ENCODE assay signal across 20 cellular contexts in genomic region chr1:148158594-148158993, GRCh38.
"Had no signal": no experiment of that assay in that cellular context is flagged by ENCODE, and none has a peak within 500 bp of the region (broad histone marks: within the 10 kb centered on the region; RNA-seq: fewer than 3 reads in every experiment).

No MANE protein-coding gene starts in this region.

- H3K36me3 Mint-ChIP-seq: activated CD4-positive, alpha-beta memory T cell treated with anti-CD3 and anti-CD28 coated beads for 36 hours; activated CD8-positive, alpha-beta memory T cell treated with anti-CD3 and anti-CD28 coated beads, Interleukin-2, amount 10 ng/mL, durations not matched to agents 7 days and 5 days; activated naive CD8-positive, alpha-beta T cell treated with anti-CD3 and anti-CD28 coated beads, Interleukin-2, amount 10 ng/mL, durations not matched to agents 7 days and 5 days; stimulated activated memory B cell treated with anti-CD40 and anti-IgM and Interleukin-4, amounts not matched to agents 10 μg/mL and 1 μg/mL and 100 μg/mL, for 72 hours had no signal

- ATAC-seq: activated CD8-positive, alpha-beta memory T cell treated with anti-CD3 and anti-CD28 coated beads, Interleukin-2, amount 10 ng/mL, durations not matched to agents 7 days and 5 days; activated T-helper 17 cell treated with anti-CD3 and anti-CD28 coated beads, Interleukin-2, amount 50 U/mL, for 72 hours; body of pancreas; effector memory CD8-positive, alpha-beta T cell; left lung; pancreas; stimulated activated memory B cell treated with anti-CD40 and anti-IgM and Interleukin-4, amounts not matched to agents 10 μg/mL and 1 μg/mL and 100 μg/mL, for 72 hours had no signal

- H3K36me3 ChIP-seq: left lung, pancreas, sigmoid colon, thyroid gland had no signal

- H3K4me3 Mint-ChIP-seq: activated CD4-positive, alpha-beta memory T cell treated with anti-CD3 and anti-CD28 coated beads for 36 hours; activated CD8-positive, alpha-beta memory T cell treated with anti-CD3 and anti-CD28 coated beads, Interleukin-2, amount 10 ng/mL, durations not matched to agents 7 days and 5 days; effector memory CD8-positive, alpha-beta T cell had no signal

- H3K9me3 Mint-ChIP-seq: activated CD4-positive, alpha-beta memory T cell treated with anti-CD3 and anti-CD28 coated beads for 36 hours; activated naive CD8-positive, alpha-beta T cell treated with anti-CD3 and anti-CD28 coated beads, Interleukin-2, amount 10 ng/mL, durations not matched to agents 7 days and 5 days; activated T-helper 17 cell treated with anti-CD3 and anti-CD28 coated beads, Interleukin-2, amount 50 U/mL, for 72 hours; effector memory CD8-positive, alpha-beta T cell; stimulated activated memory B cell treated with anti-CD40 and anti-IgM and Interleukin-4, amounts not matched to agents 10 μg/mL and 1 μg/mL and 100 μg/mL, for 72 hours had no signal

- H3K4me3 ChIP-seq: body of pancreas, left lung, pancreas, sigmoid colon, thyroid gland had no signal

- H3K4me1 Mint-ChIP-seq: activated T-helper 17 cell treated with anti-CD3 and anti-CD28 coated beads, Interleukin-2, amount 50 U/mL, for 72 hours had no signal

- DNase-seq: activated CD4-positive, alpha-beta memory T cell treated with anti-CD3 and anti-CD28 coated beads for 36 hours; activated CD4-positive, alpha-beta T cell treated with anti-CD3 and anti-CD28 coated beads for 4 hours; activated CD8-positive, alpha-beta memory T cell treated with anti-CD3 and anti-CD28 coated beads, Interleukin-2, amount 10 ng/mL, durations not matched to agents 7 days and 5 days; activated naive CD4-positive, alpha-beta T cell; activated naive CD8-positive, alpha-beta T cell treated with anti-CD3 and anti-CD28 coated beads, Interleukin-2, amount 10 ng/mL, durations not matched to agents 7 days and 5 days; body of pancreas; effector memory CD8-positive, alpha-beta T cell; foreskin melanocyte; glutamatergic neuron; hippocampal formation; left lung; mammary epithelial cell; pancreas; sigmoid colon; stimulated activated CD4-positive, alpha-beta T cell treated with anti-CD3 and anti-CD28 coated beads, Interleukin-4, amount 100 ng/mL, for 4 hours; thyroid gland had no signal

- FAIRE-seq: kidney, pancreas, TTC549 had no signal

- H3K27ac Mint-ChIP-seq: activated CD4-positive, alpha-beta memory T cell treated with anti-CD3 and anti-CD28 coated beads for 36 hours; activated CD8-positive, alpha-beta memory T cell treated with anti-CD3 and anti-CD28 coated beads, Interleukin-2, amount 10 ng/mL, durations not matched to agents 7 days and 5 days; activated naive CD8-positive, alpha-beta T cell treated with anti-CD3 and anti-CD28 coated beads, Interleukin-2, amount 10 ng/mL, durations not matched to agents 7 days and 5 days; activated T-helper 17 cell treated with anti-CD3 and anti-CD28 coated beads, Interleukin-2, amount 50 U/mL, for 72 hours; effector memory CD8-positive, alpha-beta T cell; stimulated activated memory B cell treated with anti-CD40 and anti-IgM and Interleukin-4, amounts not matched to agents 10 μg/mL and 1 μg/mL and 100 μg/mL, for 72 hours had no signal

- H3K27ac ChIP-seq: body of pancreas, left lung, pancreas, sigmoid colon, thyroid gland had no signal

- H3K27me3 ChIP-seq: thyroid gland had no signal

- H3K9me3 ChIP-seq: body of pancreas, left lung, pancreas, sigmoid colon, thyroid gland had no signal

- H3K4me1 ChIP-seq: body of pancreas, pancreas, sigmoid colon had no signal
